In genomic region chr3:115498898-115499297, GRCh38 we compare ENCODE assay signal across 23 cellular contexts.
A peak's percentile ranks its signal among the peaks of the same experiment; 100 is the strongest.
DNase-seq lines count a peak whose midpoint lies in the region; ATAC-seq, FAIRE-seq and TF ChIP-seq lines count a peak whose summit lies in the region.
"Had no signal": no experiment of that assay in that cellular context is flagged by ENCODE, and none has a peak within 500 bp of the region (broad histone marks: within the 10 kb centered on the region; RNA-seq: fewer than 3 reads in every experiment).

No MANE protein-coding gene starts in this region.

- POLR2A ChIA-PET in HepG2 (lab: Yijun Ruan, JAX), result no interaction called here

- H3K4me1 ChIP-seq in right lobe of liver (no peaks in the 10 kb centered on the region), HepG2 (ENCODE audit: insufficient read depth, low read length) (no peaks in the 10 kb centered on the region), left ventricle myocardium inferior (peaks cover 12% of the 10 kb centered on the region), parathyroid adenoma (no peaks in the 10 kb centered on the region)
- H3K4me1 ChIP-seq: SJCRH30 had no signal

- H3K9me3 ChIP-seq in right lobe of liver (no peaks in the 10 kb centered on the region), HepG2 (ENCODE audit: low read length) (no peaks in the 10 kb centered on the region), left ventricle myocardium inferior (replicated peaks) (peaks cover 6% of the 10 kb centered on the region), parathyroid adenoma (ENCODE audit: control insufficient read depth, low read length) (no peaks in the 10 kb centered on the region)
- H3K9me3 ChIP-seq: SJCRH30 had no signal

- TF ChIP-seq POLR2A in right lobe of liver (IDR thresholded peaks at IDR 0.05) (no peak), HepG2 (IDR thresholded peaks at IDR 0.05; ENCODE audit: insufficient read depth in 1 of 2, low read depth in 2 of 2, low read length in 2 of 2) (no peak)

- DNase-seq in right lobe of liver (no peak), HepG2 (ENCODE audit: low spot score) (no peak), left ventricle myocardium inferior (no peak), NCI-H1694 treated with DMSO at 0.1 percent for 48 hours (lab: John Stamatoyannopoulos, UW) (no peak), HTR-8/SVneo (ENCODE audit: insufficient read length, low spot score) (no peak), NCI-H1105 (lab: John Stamatoyannopoulos, UW) (no peak)
- DNase-seq: AML-193; C1 segment of cervical spinal cord; CD8-positive, alpha-beta T cell; DND-41; H7; KBM-7; NCI-H1092 treated with DMSO at 0.1 percent for 48 hours; NCI-H146; NCI-H2029 treated with DMSO at 0.1 percent for 48 hours; NCI-H226; NCI-H524; NCI-H774; NK-92 treated with Interleukin-12 subunit alpha and Interleukin-12 subunit beta, amount 100 ng/mL, for 24 hours; SJCRH30 had no signal

- BruUV-seq in HepG2 (replicated peaks; lab: Mats Ljungman, UMichigan), result no TSS peak

- intact Hi-C loops in right lobe of liver (cut with DNase I) (no loop called here), HepG2 (cut with micrococcal nuclease; ENCODE audit: unreplicated experiment) (no loop called here), left ventricle myocardium inferior (cut with micrococcal nuclease) (no loop called here)

- no peaks in the 10 kb centered on the region for H3K27me3 ChIP-seq in right lobe of liver
- H3K27me3 ChIP-seq in HepG2 (ENCODE audit: control insufficient read depth in 1 of 2, insufficient read depth in 2 of 2, low read length in 2 of 2), result no peaks in the 10 kb centered on the region
- H3K27me3 ChIP-seq in left ventricle myocardium inferior (ENCODE audit: low read depth), result no peaks in the 10 kb centered on the region
- no peaks in the 10 kb centered on the region for H3K27me3 ChIP-seq in parathyroid adenoma (ENCODE audit: control insufficient read depth, insufficient read depth, low read length)
- H3K27me3 ChIP-seq: SJCRH30 had no signal

- WGBS in right lobe of liver (ENCODE audit: insufficient coverage, low coverage, low lambda C conversion rate, missing lambda C conversion rate), result 17% methylated on average over 1 of the region's 1 CpG
- no CpG with 5 or more reads among the region's 1 CpG for WGBS in HepG2 (ENCODE audit: low lambda C conversion rate)

- no peak overlapping the region for H3K9ac ChIP-seq in HepG2 (ENCODE audit: insufficient read depth, low read depth, low read length)
- no peak overlapping the region for H3K9ac ChIP-seq in parathyroid adenoma

- TF ChIP-seq EP300 in HepG2 (IDR thresholded peaks at IDR 0.05; ENCODE audit: low read depth in 2 of 2, low read length in 2 of 2), result no peak
- no peak for TF ChIP-seq EP300 in HepG2 (CRISPR knock-in tag; IDR thresholded peaks at IDR 0.05; ENCODE audit: borderline replicate concordance)

- CTCF ChIA-PET in HepG2 (lab: Yijun Ruan, JAX; ENCODE audit: low intra/inter-chr PET ratio, low total read pairs), result no interaction called here

- H3K4me2 ChIP-seq in HepG2 (ENCODE audit: low read depth, low read length) (no peak overlapping the region), parathyroid adenoma (ENCODE audit: low read length) (no peak overlapping the region)

- H3K4me3 ChIP-seq in right lobe of liver (no peak overlapping the region), HepG2 (replicated peaks in 1 of 3; ENCODE audit: insufficient read depth in 1 of 3, low read depth in 2 of 3, low read length in 3 of 3) (no peak overlapping the region), left ventricle myocardium inferior (no peak overlapping the region), parathyroid adenoma (ENCODE audit: low read depth, low read length) (no peak overlapping the region)
- H3K4me3 ChIP-seq: SJCRH30 had no signal

- H4K20me1 ChIP-seq in HepG2 (ENCODE audit: insufficient read depth, low read length), result no peaks in the 10 kb centered on the region

- no peak for TF ChIP-seq CTCF in right lobe of liver (IDR thresholded peaks at IDR 0.05)
- TF ChIP-seq CTCF in HepG2 (CRISPR knock-in tag; IDR thresholded peaks at IDR 0.05), result no peak
- TF ChIP-seq CTCF in left ventricle myocardium inferior (IDR thresholded peaks at IDR 0.05; ENCODE audit: borderline replicate concordance), result no peak
- no peak for TF ChIP-seq CTCF in parathyroid adenoma (IDR thresholded peaks at IDR 0.05)

- H2AFZ ChIP-seq in HepG2 (ENCODE audit: low read length) (no peak overlapping the region), parathyroid adenoma (peak overlapping the region; percentile 2)

- ATAC-seq in right lobe of liver (peak; percentile 33 to 75 (median 58)), HepG2 (no peak)
- ATAC-seq: CD8-positive, alpha-beta T cell; Panc1 had no signal

- H3K79me2 ChIP-seq in HepG2 (ENCODE audit: insufficient read depth, low read length) (no peaks in the 10 kb centered on the region), parathyroid adenoma (no peaks in the 10 kb centered on the region)

- H3K27ac ChIP-seq in right lobe of liver (no peak overlapping the region), HepG2 (ENCODE audit: extremely low read length, insufficient read depth, low read length) (no peak overlapping the region), left ventricle myocardium inferior (replicated peaks) (peak overlapping the region; percentile 65), parathyroid adenoma (no peak overlapping the region)
- H3K27ac ChIP-seq: SJCRH30 had no signal

- FAIRE-seq in HepG2 (lab: Jason Lieb, UNC), result no peak
- FAIRE-seq in HTR-8/SVneo (lab: Jason Lieb, UNC), result no peak
- FAIRE-seq: GM12891 had no signal

- in situ Hi-C loops in HepG2 (cut with HindIII; ENCODE audit: extremely low pct_ligation_motif_present, low pct_unique_long_range_greater_than_20kb), result no loop called here

- H3K36me3 ChIP-seq in right lobe of liver, result no peaks in the 10 kb centered on the region
- H3K36me3 ChIP-seq in HepG2 (replicated peaks in 1 of 2; ENCODE audit: control insufficient read depth in 1 of 2, insufficient read depth in 2 of 2, low read length in 2 of 2), result no peaks in the 10 kb centered on the region
- no peaks in the 10 kb centered on the region for H3K36me3 ChIP-seq in left ventricle myocardium inferior
- no peaks in the 10 kb centered on the region for H3K36me3 ChIP-seq in parathyroid adenoma (ENCODE audit: control insufficient read depth, insufficient read depth, low read length)
- H3K36me3 ChIP-seq: SJCRH30 had no signal

- TF ChIP-seq RAD21 in HepG2 (CRISPR knock-in tag; IDR thresholded peaks at IDR 0.05), result no peak

TF ChIP-seq in HepG2, 621 proteins besides CTCF, POLR2A, EP300 and RAD21:
- TF ChIP-seq ZNF713 (CRISPR knock-in tag; IDR thresholded peaks at IDR 0.05) (no peak), GATAD1 (CRISPR knock-in tag; IDR thresholded peaks at IDR 0.05) (no peak), ZBTB37 (CRISPR knock-in tag; IDR thresholded peaks at IDR 0.05) (no peak), ZMYM2 (CRISPR knock-in tag; IDR thresholded peaks at IDR 0.05) (no peak), ZNF597 (CRISPR knock-in tag; IDR thresholded peaks at IDR 0.05) (no peak), ZBTB39 (CRISPR knock-in tag; IDR thresholded peaks at IDR 0.05) (no peak), ZNF180 (CRISPR knock-in tag; IDR thresholded peaks at IDR 0.05; ENCODE audit: borderline replicate concordance, low read depth) (no peak), ZNF501 (CRISPR knock-in tag; IDR thresholded peaks at IDR 0.05) (no peak)
